1 cellular context compared by ENCODE assay signal in the genomic region with DNA sequence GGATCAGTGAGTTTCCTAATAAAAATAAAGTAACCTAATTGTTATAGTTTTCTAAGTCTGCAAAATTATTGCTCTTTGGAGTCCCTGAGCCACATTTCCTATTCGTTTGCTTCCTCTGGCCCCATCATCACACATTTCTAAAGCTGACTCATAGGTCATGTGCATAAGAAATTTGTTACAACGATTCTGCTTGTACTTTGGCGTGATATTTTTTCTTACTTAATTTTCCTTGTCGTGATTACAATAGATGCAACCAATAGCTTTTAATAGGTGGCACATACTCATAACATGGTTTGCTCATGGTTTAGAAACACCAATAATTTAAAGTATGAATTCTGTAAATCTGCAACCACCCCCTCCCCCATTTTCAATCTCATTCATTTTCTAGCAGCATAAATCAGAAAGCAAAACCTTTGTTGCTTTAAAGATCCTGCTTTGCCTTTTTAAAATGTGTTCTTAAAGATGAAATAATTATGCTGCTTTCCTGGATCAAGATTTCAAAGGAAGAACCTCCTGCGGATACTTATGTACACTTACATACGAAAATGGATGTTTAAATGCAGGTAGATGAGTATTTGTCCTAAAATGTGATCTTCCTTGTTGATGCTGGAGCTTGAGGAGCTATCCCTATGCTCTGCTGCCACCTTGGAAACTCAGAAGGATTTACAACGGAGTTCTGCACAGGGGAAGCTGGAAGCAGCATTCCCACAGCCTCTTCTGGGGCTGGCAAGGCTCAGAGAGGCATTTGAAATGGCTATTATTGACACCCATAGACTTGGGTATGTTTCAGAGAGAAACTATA.
TF ChIP-seq lines count a peak whose summit lies in the region.

No MANE protein-coding gene starts in this region.

TF ChIP-seq in IMR-90, 13 proteins besides CTCF, POLR2A, EP300 and RAD21:
- TF ChIP-seq FOS (IDR thresholded peaks at IDR 0.05; ENCODE audit: low read depth, low read length): peak; percentile 20; the same call in 1 of the 2 replicates
- no peak for TF ChIP-seq RCOR1 (IDR thresholded peaks at IDR 0.05; ENCODE audit: insufficient replicate concordance, low read length)
- peak; percentile 33; the same call in 1 of the 2 replicates for TF ChIP-seq USF2 (IDR thresholded peaks at IDR 0.05; ENCODE audit: low read depth, low read length)
- TF ChIP-seq CEBPB (IDR thresholded peaks at IDR 0.05; ENCODE audit: low read depth, low read length): no peak
- TF ChIP-seq MAZ (IDR thresholded peaks at IDR 0.05; ENCODE audit: borderline replicate concordance, low read depth, low read length): no peak
- TF ChIP-seq RFX5 (IDR thresholded peaks at IDR 0.05; ENCODE audit: low read depth, low read length): no peak
- peak; percentile 65 for TF ChIP-seq SMC3 (IDR thresholded peaks at IDR 0.05; ENCODE audit: low read depth, low read length)
- TF ChIP-seq BHLHE40 (IDR thresholded peaks at IDR 0.05; ENCODE audit: low read depth, low read length): peak; percentile 81
